1 cellular context compared by ENCODE assay signal in the genomic region with DNA sequence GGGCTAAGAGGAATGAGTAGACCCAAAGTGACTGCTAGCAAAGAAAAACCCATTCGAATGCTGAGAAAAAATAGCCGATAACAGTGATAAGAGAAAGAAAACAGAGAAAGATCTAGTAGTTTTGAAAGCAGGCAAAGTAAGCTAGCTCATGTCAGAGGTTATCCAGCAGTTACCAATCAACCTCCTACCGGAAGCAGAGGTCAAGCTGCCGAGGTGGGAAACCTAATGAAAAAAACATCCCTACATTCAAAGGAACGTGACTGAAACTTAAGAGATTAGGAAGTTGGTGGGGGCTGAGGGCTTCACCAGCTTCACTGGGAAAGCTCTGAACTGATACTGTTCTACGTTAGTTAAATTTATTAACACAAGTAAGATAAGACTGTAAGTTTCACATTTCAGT.
A peak's percentile ranks its signal among the peaks of the same experiment; 100 is the strongest.
TF ChIP-seq lines count a peak whose summit lies in the region.

No MANE protein-coding gene starts in this region.

TF ChIP-seq in IMR-90, 13 proteins besides CTCF, POLR2A, EP300 and RAD21:
- peak; percentile 70 for TF ChIP-seq BHLHE40 (IDR thresholded peaks at IDR 0.05; ENCODE audit: low read depth, low read length)
- no peak for TF ChIP-seq CHD1 (IDR thresholded peaks at IDR 0.05; ENCODE audit: low read depth, low read length)
TF ChIP-seq in IMR-90: peak in this region for 1.
